Comparison of ENCODE assay signal across 25 cellular contexts in the genomic region with DNA sequence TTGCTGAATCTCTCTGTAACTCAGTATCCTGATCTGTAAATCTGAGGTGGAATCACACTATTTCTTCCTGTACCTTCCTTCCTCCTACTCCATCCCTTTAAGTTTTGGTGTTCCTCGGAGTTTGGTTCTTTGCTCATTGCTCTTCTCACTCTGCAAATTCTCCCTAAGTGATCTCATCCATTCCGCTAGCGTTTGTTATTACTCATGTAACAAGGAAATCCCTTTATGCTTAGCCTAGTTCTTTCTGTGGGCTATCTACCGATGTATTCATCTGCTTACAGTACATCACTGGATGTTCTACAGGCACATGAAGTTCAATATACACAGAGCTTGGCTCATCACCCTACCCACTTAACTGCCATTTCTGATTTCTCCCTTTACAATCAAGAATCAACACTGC. TPM values are rescaled to one million over a fixed set of nuclear protein-coding genes. Genes with fewer than 3 reads are reported as not detected.
A peak's percentile ranks its signal among the peaks of the same experiment; 100 is the strongest.
DNase-seq lines count a peak whose midpoint lies in the region; ATAC-seq and TF ChIP-seq lines count a peak whose summit lies in the region.
"Had no signal": no experiment of that assay in that cellular context is flagged by ENCODE, and none has a peak within 500 bp of the region (broad histone marks: within the 10 kb centered on the region; RNA-seq: fewer than 3 reads in every experiment).

No MANE protein-coding gene starts in this region.

- no peaks in the 10 kb centered on the region for H3F3A ChIP-seq in smooth muscle cell (ENCODE audit: low read depth)

- H3K27ac ChIP-seq in OCI-LY7 (ENCODE audit: low read depth, low read length, poor library complexity, severe bottlenecking) = no peak overlapping the region
- no peak overlapping the region for H3K27ac ChIP-seq in smooth muscle cell (ENCODE audit: low read depth)
- H3K27ac ChIP-seq: brain microvascular endothelial cell, right atrium auricular region, SK-N-MC, thyroid gland had no signal

- no peak for ATAC-seq in activated CD8-positive, alpha-beta memory T cell treated with anti-CD3 and anti-CD28 coated beads, Interleukin-2, amount 10 ng/mL, durations not matched to agents 7 days and 5 days
- no peak for ATAC-seq in omental fat pad (ENCODE audit: low FRiP score)
- ATAC-seq: left colon had no signal

- no peaks in the 10 kb centered on the region for H3K9me2 ChIP-seq in OCI-LY7 (ENCODE audit: insufficient read depth, low read length)

- POLR2A ChIA-PET in OCI-LY7 (lab: Charles Lee) = interaction anchor here (0.6 to 0.7 kb wide), 3 partner anchors 35 to 308 kb away, joined by 3 to 4 read pairs (median 3); no protein-coding TSS in a partner anchor

- H3K4me1 Mint-ChIP-seq in activated CD8-positive, alpha-beta memory T cell treated with anti-CD3 and anti-CD28 coated beads, Interleukin-2, amount 10 ng/mL, durations not matched to agents 7 days and 5 days = peaks cover 38% of the 10 kb centered on the region

- no peak for DNase-seq in activated CD8-positive, alpha-beta memory T cell treated with anti-CD3 and anti-CD28 coated beads, Interleukin-2, amount 10 ng/mL, durations not matched to agents 7 days and 5 days
- no peak for DNase-seq in activated CD8-positive, alpha-beta memory T cell treated with anti-CD3 and anti-CD28 coated beads for 24 hours
- DNase-seq in OCI-LY7 (ENCODE audit: low spot score) (no peak), fibroblast of mammary gland (ENCODE audit: low read depth) (peak; percentile 36), smooth muscle cell (lab: John Stamatoyannopoulos, UW; ENCODE audit: unreplicated experiment) (no peak), GM03348 (ENCODE audit: low spot score) (no peak), omental fat pad (ENCODE audit: low spot score) (no peak)
- no peak for DNase-seq in stimulated activated CD4-positive, alpha-beta T cell treated with anti-CD3 and anti-CD28 coated beads, Interleukin-4, amount 100 ng/mL, for 24 hours
- DNase-seq: activated CD4-positive, alpha-beta T cell treated with anti-CD3 and anti-CD28 coated beads, Interleukin-2, amount 50 U/mL, for 48 hours; activated CD8-positive, alpha-beta memory T cell treated with anti-CD3 and anti-CD28 coated beads, Interleukin-2, amount 50 U/mL, for 4 hours; activated naive CD4-positive, alpha-beta T cell treated with anti-CD3 and anti-CD28 coated beads for 36 hours; amniotic stem cell; brain microvascular endothelial cell; left colon; NCI-H1092 treated with DMSO at 0.1 percent for 48 hours; NCI-H1930; NCI-H526; nephron progenitor cell; stimulated activated CD4-positive, alpha-beta T cell treated with anti-CD3 and anti-CD28 coated beads, Interleukin-12 subunit alpha, Interleukin-12 subunit beta, amount 100 ng/mL, for 4 hours; stimulated activated CD4-positive, alpha-beta T cell treated with anti-CD3 and anti-CD28 coated beads, Interleukin-2, amount 100 ng/mL, for 48 hours; T-helper 1 cell; thyroid gland had no signal

- H3K9me3 ChIP-seq in OCI-LY7 (ENCODE audit: low read length) (no peaks in the 10 kb centered on the region; the same call in 1 of the 2 replicates), smooth muscle cell (replicated peaks; ENCODE audit: low read depth) (no peaks in the 10 kb centered on the region)
- H3K9me3 ChIP-seq: right atrium auricular region, thyroid gland had no signal

- peaks cover 31% of the 10 kb centered on the region for H3K79me2 ChIP-seq in OCI-LY7 (ENCODE audit: insufficient read depth, low read depth, low read length)
- H3K79me2 ChIP-seq in smooth muscle cell (ENCODE audit: low read depth) = peaks cover 28% of the 10 kb centered on the region

- peaks cover 28% of the 10 kb centered on the region for H3K4me1 ChIP-seq in OCI-LY7 (ENCODE audit: insufficient read depth, low read length, poor library complexity, severe bottlenecking)
- H3K4me1 ChIP-seq in smooth muscle cell (ENCODE audit: low read depth) = peaks cover 8% of the 10 kb centered on the region
- H3K4me1 ChIP-seq: right atrium auricular region had no signal

- H3K9ac ChIP-seq in smooth muscle cell (ENCODE audit: low read depth) = no peak overlapping the region

- no peak overlapping the region for H3K4me3 Mint-ChIP-seq in activated CD8-positive, alpha-beta memory T cell treated with anti-CD3 and anti-CD28 coated beads, Interleukin-2, amount 10 ng/mL, durations not matched to agents 7 days and 5 days

- H3K9me3 Mint-ChIP-seq in activated CD8-positive, alpha-beta memory T cell treated with anti-CD3 and anti-CD28 coated beads, Interleukin-2, amount 10 ng/mL, durations not matched to agents 7 days and 5 days (ENCODE audit: low read depth) = no peaks in the 10 kb centered on the region
- H3K9me3 Mint-ChIP-seq: activated naive CD4-positive, alpha-beta T cell treated with anti-CD3 and anti-CD28 coated beads for 36 hours; activated T-helper 1 cell treated with anti-CD3 and anti-CD28 coated beads, Interleukin-12 subunit alpha, Interleukin-12 subunit beta, Interleukin-2, Interleukin-4 antibody, amounts not matched to agents 30 ng/mL and 10 ng/mL and 1 ng/mL, durations not matched to agents 14 hours and 24 hours and 36 hours; nephron progenitor cell had no signal

- BruUV-seq in OCI-LY7 (replicated peaks; lab: Mats Ljungman, UMichigan) = no TSS peak

- H3K27me3 Mint-ChIP-seq in activated CD8-positive, alpha-beta memory T cell treated with anti-CD3 and anti-CD28 coated beads, Interleukin-2, amount 10 ng/mL, durations not matched to agents 7 days and 5 days = no peaks in the 10 kb centered on the region

- CTCF ChIA-PET in activated CD8-positive, alpha-beta memory T cell treated with anti-CD3 and anti-CD28 coated beads, Interleukin-2, amount 10 ng/mL, durations not matched to agents 7 days and 5 days (lab: Charles Lee) = interaction anchor here (1.5 kb wide), 1 partner anchor 425 kb away, joined by 4 read pairs; no protein-coding TSS in a partner anchor
- CTCF ChIA-PET in OCI-LY7 (lab: Charles Lee; ENCODE audit: unreplicated experiment) = no interaction called here

- H3K36me3 ChIP-seq in OCI-LY7 (ENCODE audit: insufficient read depth, low read length) (peaks cover 18% of the 10 kb centered on the region), smooth muscle cell (ENCODE audit: low read depth) (no peaks in the 10 kb centered on the region)
- H3K36me3 ChIP-seq: brain microvascular endothelial cell, right atrium auricular region, thyroid gland had no signal

- H3K27ac Mint-ChIP-seq in activated CD8-positive, alpha-beta memory T cell treated with anti-CD3 and anti-CD28 coated beads, Interleukin-2, amount 10 ng/mL, durations not matched to agents 7 days and 5 days = peak overlapping the region; percentile 5
- H3K27ac Mint-ChIP-seq: nephron progenitor cell had no signal

- H3K27me3 ChIP-seq in smooth muscle cell (ENCODE audit: low read depth) = no peaks in the 10 kb centered on the region
- H3K27me3 ChIP-seq: right atrium auricular region, thyroid gland had no signal

- intact Hi-C loops in OCI-LY7 (cut with micrococcal nuclease; ENCODE audit: unreplicated experiment) = loop anchor here (5.0 kb wide), 3 partner anchors 118 to 467 kb away; partner anchors contain the start of genes MED17, PANX1 and SMCO4

- H2AFZ ChIP-seq in OCI-LY7 (ENCODE audit: low read length) (peak overlapping the region; percentile 18; the same call in 1 of the 2 replicates), smooth muscle cell (ENCODE audit: low read depth) (peak overlapping the region; percentile 37)

- H3K4me2 ChIP-seq in OCI-LY7 (ENCODE audit: low read length) (no peak overlapping the region), smooth muscle cell (no peak overlapping the region)

- H3K4me3 ChIP-seq in OCI-LY7 (ENCODE audit: low read depth, low read length, poor library complexity, severe bottlenecking) (no peak overlapping the region), fibroblast of mammary gland (ENCODE audit: control insufficient read depth, low read depth, low read length) (no peak overlapping the region), smooth muscle cell (no peak overlapping the region)
- H3K4me3 ChIP-seq: right atrium auricular region, SK-N-MC, thyroid gland had no signal

- WGBS in smooth muscle cell (ENCODE audit: low lambda C conversion rate) = 44% methylated on average over 4 of the region's 4 CpGs

- TF ChIP-seq CTCF in OCI-LY7 (conservative IDR thresholded peaks at IDR 0.05; ENCODE audit: low read length) (no peak), fibroblast of mammary gland (conservative IDR thresholded peaks at IDR 0.05; ENCODE audit: control insufficient read depth, insufficient read depth, low read depth, low read length) (no peak), smooth muscle cell (IDR thresholded peaks at IDR 0.05; ENCODE audit: borderline replicate concordance, insufficient read depth, poor library complexity, severe bottlenecking) (no peak), omental fat pad (IDR thresholded peaks at IDR 0.05) (no peak)

- peaks cover 11% of the 10 kb centered on the region for H3K36me3 Mint-ChIP-seq in activated CD8-positive, alpha-beta memory T cell treated with anti-CD3 and anti-CD28 coated beads, Interleukin-2, amount 10 ng/mL, durations not matched to agents 7 days and 5 days

- H4K20me1 ChIP-seq in OCI-LY7 (ENCODE audit: insufficient read depth, low read length) (peaks cover 9% of the 10 kb centered on the region; the same call in 1 of the 2 replicates), smooth muscle cell (ENCODE audit: low read depth) (peaks cover 6% of the 10 kb centered on the region)

RNA-seq across cellular contexts. Expression of gene CEP295, which starts 1.6 kb away (rescaled TPM):
- 10 to 100 TPM; 29.5 to 34.2 TPM for total RNA-seq in activated CD8-positive, alpha-beta memory T cell treated with anti-CD3 and anti-CD28 coated beads, Interleukin-2, amount 10 ng/mL, durations not matched to agents 7 days and 5 days
- total RNA-seq in OCI-LY7 (2014; rRNA removed; shearing (Covaris generic)) = 38.9 and 43.4 TPM in 2 replicates
- 34.8 and 38.0 TPM in 2 replicates for total RNA-seq in OCI-LY7 (2022)
- 17.3 and 23.3 TPM in 2 replicates for total RNA-seq in smooth muscle cell
- 2.7 and 3.5 TPM in 2 replicates for polyA plus RNA-seq in smooth muscle cell
- 10 to 100 TPM in 3 of 4 donors, 1 to 10 TPM in 1; 7.3 to 21.0 (median 12.4) TPM for total RNA-seq in omental fat pad
